ENCODE assay signal across 25 cellular contexts in the genomic region with DNA sequence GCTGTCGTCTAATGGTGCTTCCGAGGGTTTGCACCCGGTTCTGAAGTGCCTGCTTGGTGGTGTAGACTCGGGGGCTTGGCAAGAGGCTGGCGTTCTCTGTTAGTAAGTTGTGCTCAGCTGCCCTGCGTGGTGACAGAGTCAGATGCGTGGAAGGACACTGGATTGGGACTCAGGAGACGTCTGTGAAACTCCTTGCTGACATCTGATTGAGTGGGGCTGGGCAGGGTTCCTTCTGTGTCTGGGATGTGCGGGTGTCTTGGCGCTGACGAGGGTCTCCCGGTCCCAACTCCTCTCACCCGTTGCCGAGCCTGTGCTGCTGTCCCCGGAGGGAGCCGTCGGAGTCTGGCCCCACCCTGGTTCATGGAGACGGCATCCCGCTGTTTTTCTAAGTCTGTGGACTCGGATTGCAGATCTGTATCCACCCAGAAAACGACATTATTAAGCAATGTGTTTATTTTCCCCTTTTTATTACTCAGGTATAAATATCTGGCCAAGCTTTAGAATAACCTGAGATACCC. TPM values are rescaled to one million over a fixed set of nuclear protein-coding genes. Genes with fewer than 3 reads are reported as not detected.
DNase-seq lines count a peak whose midpoint lies in the region; ATAC-seq, FAIRE-seq and TF ChIP-seq lines count a peak whose summit lies in the region.
"Had no signal": no experiment of that assay in that cellular context is flagged by ENCODE, and none has a peak within 500 bp of the region (broad histone marks: within the 10 kb centered on the region; RNA-seq: fewer than 3 reads in every experiment).

No MANE protein-coding gene starts in this region.

- no peaks in the 10 kb centered on the region; a peak in 1 of 4 replicates for H3K4me1 Mint-ChIP-seq in H9
- H3K4me1 Mint-ChIP-seq in nephron progenitor cell = peaks cover 45% of the 10 kb centered on the region

- H3K36me3 Mint-ChIP-seq in H9 (ENCODE audit: insufficient read depth in 1 of 3, low read depth in 3 of 3) = peaks cover 11 to 57% (median 47%) of the 10 kb centered on the region in 3 experiments; a peak in 6 of 7 replicates
- peaks cover 44% of the 10 kb centered on the region for H3K36me3 Mint-ChIP-seq in nephron progenitor cell (ENCODE audit: low read depth)

- no peak overlapping the region for H3K4ac ChIP-seq in H9 (ENCODE audit: low read depth, low read length)

- peak overlapping the region in 6 of 11 experiments; percentile 6 to 55 (median 46); a peak in 5 of 22 replicates for H3K27ac ChIP-seq in BLaER1 treated with 17β-estradiol and CSF1 and Interleukin-3, amounts not matched to agents 10 nM and 100 nM
- H3K27ac ChIP-seq in H9 (ENCODE audit: insufficient read length, low read depth, low read length) (no peak overlapping the region), K562 (ENCODE audit: extremely low read depth, low read depth, low read length) (peak overlapping the region; percentile 82; the same call in 2 of the 3 replicates)
- H3K27ac ChIP-seq: A549 had no signal

- H3K9me3 ChIP-seq in BLaER1 treated with 17β-estradiol and CSF1 and Interleukin-3, amounts not matched to agents 10 nM and 100 nM (replicated peaks in 1 of 11) = no peaks in the 10 kb centered on the region
- no peaks in the 10 kb centered on the region for H3K9me3 ChIP-seq in H9 (ENCODE audit: control insufficient read depth, low read depth, low read length)
- no peaks in the 10 kb centered on the region for H3K9me3 ChIP-seq in K562 (replicated peaks; ENCODE audit: control insufficient read depth, insufficient read depth, low read depth, low read length)
- H3K9me3 ChIP-seq: A549, BE2C had no signal

- peaks cover 8 to 27% (median 17%) of the 10 kb centered on the region in 10 experiments for H3K4me1 ChIP-seq in BLaER1 treated with 17β-estradiol and CSF1 and Interleukin-3, amounts not matched to agents 10 nM and 100 nM
- H3K4me1 ChIP-seq in H9 (ENCODE audit: insufficient read depth, low read length) (no peaks in the 10 kb centered on the region), K562 (replicated peaks in 1 of 2; ENCODE audit: control insufficient read depth in 2 of 2, insufficient read depth in 2 of 2, low read length in 2 of 2) (peaks cover 14 to 37% of the 10 kb centered on the region in 2 experiments; a peak in 4 of 5 replicates)
- H3K4me1 ChIP-seq: A549 had no signal

- no peak for TF ChIP-seq RAD21 in K562 (CRISPR knock-in tag; conservative IDR thresholded peaks at IDR 0.05 in 1 of 2, IDR thresholded peaks at IDR 0.05 in 1 of 2)

- no peak overlapping the region for H3K4me3 ChIP-seq in BLaER1 treated with 17β-estradiol and CSF1 and Interleukin-3, amounts not matched to agents 10 nM and 100 nM
- H3K4me3 ChIP-seq in K562 = no peak overlapping the region
- H3K4me3 ChIP-seq: A549 had no signal

- H3K79me2 ChIP-seq in H9 (ENCODE audit: insufficient read depth, low read length) (no peaks in the 10 kb centered on the region), K562 (ENCODE audit: control insufficient read depth, insufficient read depth, low read length) (peaks cover 9% of the 10 kb centered on the region)

- intact Hi-C loops in K562 (cut with micrococcal nuclease) = no loop called here

- no peaks in the 10 kb centered on the region for H3K79me1 ChIP-seq in H9 (ENCODE audit: insufficient read depth, low read depth, low read length, poor library complexity, severe bottlenecking)

- no peak overlapping the region for H2BK5ac ChIP-seq in H9 (ENCODE audit: insufficient read length, low read length)

- H2BK15ac ChIP-seq in H9 (ENCODE audit: low read depth, low read length) = no peak overlapping the region

- H3K27ac Mint-ChIP-seq in H9 (peak overlapping the region; percentile 57 to 82 (median 81); a peak in 4 of 7 replicates), nephron progenitor cell (peak overlapping the region; percentile 95)
- H3K27ac Mint-ChIP-seq: CD4-positive, alpha-beta T cell had no signal

- H2AK5ac ChIP-seq in H9 (ENCODE audit: insufficient read length, low read length) = no peak overlapping the region

- H3K18ac ChIP-seq in H9 (ENCODE audit: insufficient read length, low read depth, low read length) = no peak overlapping the region

- no peak overlapping the region for H4K8ac ChIP-seq in H9 (replicated peaks; ENCODE audit: insufficient read length, low read depth, low read length)

- H3K4me3 Mint-ChIP-seq in H9 = no peak overlapping the region
- no peak overlapping the region for H3K4me3 Mint-ChIP-seq in nephron progenitor cell
- H3K4me3 Mint-ChIP-seq: CD4-positive, alpha-beta T cell had no signal

- no peak for ATAC-seq in K562
- no peak for ATAC-seq in GM18520 (IDR thresholded peaks at IDR 0.05; ENCODE audit: unreplicated experiment)
- ATAC-seq: A549, SK-N-SH treated with all-trans-retinoic acid at 6 μM for 48 hours had no signal

- H4K91ac ChIP-seq in H9 (ENCODE audit: insufficient read length, low read depth, low read length) = no peak overlapping the region

- TF ChIP-seq EP300 in K562 (IDR thresholded peaks at IDR 0.05; ENCODE audit: low read length) = no peak

- H3K23me2 ChIP-seq in H9 (ENCODE audit: insufficient read length, low read depth, low read length, poor library complexity, severe bottlenecking) = no peaks in the 10 kb centered on the region

- H2AFZ ChIP-seq in H9 (ENCODE audit: low read length) (no peak overlapping the region), K562 (ENCODE audit: low read depth, low read length) (no peak overlapping the region)

- peaks cover 61 to 95% (median 81%) of the 10 kb centered on the region in 11 experiments for H3K36me3 ChIP-seq in BLaER1 treated with 17β-estradiol and CSF1 and Interleukin-3, amounts not matched to agents 10 nM and 100 nM
- peaks cover 58% of the 10 kb centered on the region; the same call in 2 of the 3 replicates for H3K36me3 ChIP-seq in K562 (ENCODE audit: control insufficient read depth, insufficient read depth, low read length)

- H3K14ac ChIP-seq in H9 (ENCODE audit: insufficient read depth, low read length) = no peak overlapping the region

- H3K56ac ChIP-seq in H9 (ENCODE audit: insufficient read length, low read depth, low read length) = no peak overlapping the region

- peaks cover 0 to 38% (median 0%) of the 10 kb centered on the region in 11 experiments; a peak in 9 of 22 replicates for H4K20me1 ChIP-seq in BLaER1 treated with 17β-estradiol and CSF1 and Interleukin-3, amounts not matched to agents 10 nM and 100 nM
- H4K20me1 ChIP-seq in H9 (ENCODE audit: control insufficient read depth, insufficient read depth, insufficient read length) (no peaks in the 10 kb centered on the region), K562 (replicated peaks; ENCODE audit: control insufficient read depth, insufficient read depth, low read length) (no peaks in the 10 kb centered on the region)

- no TSS peak for BruUV-seq in K562 (replicated peaks; lab: Mats Ljungman, UMichigan)

- H3K9me3 Mint-ChIP-seq in H9 (no peaks in the 10 kb centered on the region), nephron progenitor cell (no peaks in the 10 kb centered on the region)
- H3K9me3 Mint-ChIP-seq: CD4-positive, alpha-beta T cell had no signal

- in situ Hi-C loops in K562 (cut with MboI) = no loop called here

- no peak overlapping the region for H2BK20ac ChIP-seq in H9 (ENCODE audit: low read depth, low read length, poor library complexity, severe bottlenecking)

- DNase-seq in H9 (no peak), K562 (ENCODE audit: extremely low read depth in 1 of 4, low spot score in 3 of 4) (no peak), nephron progenitor cell (no peak), GM03348 (ENCODE audit: low spot score) (no peak), SW 1271 (lab: John Stamatoyannopoulos, UW) (no peak)
- no peak for DNase-seq in activated T-cell treated with anti-CD3 and anti-CD28 coated beads, Interleukin-2, amount 50 U/mL, for 48 hours
- DNase-seq: CD4-positive, alpha-beta T cell; COR-L47; DND-41; KG1; NCI-H1105; NCI-H2081; NCI-H2171; NCI-H345; NCI-H524 treated with DMSO at 0.1 percent for 48 hours; NCI-H82; SIG-M5 had no signal

- CTCF ChIA-PET in K562 (lab: Yijun Ruan, JAX; ENCODE audit: low intra/inter-chr PET ratio) = no interaction called here

- H3K9me1 ChIP-seq in K562 (ENCODE audit: control insufficient read depth, insufficient read depth, low read length) = peaks cover 3% of the 10 kb centered on the region

- no peak for TF ChIP-seq CTCF in H9 (conservative IDR thresholded peaks at IDR 0.05)
- no peak for TF ChIP-seq CTCF in K562 (IDR thresholded peaks at IDR 0.05 in 2 of 3, conservative IDR thresholded peaks at IDR 0.05 in 1 of 3; ENCODE audit: insufficient read depth in 2 of 3, low read depth in 1 of 3, low read length in 3 of 3)
- no peak for TF ChIP-seq CTCF in nephron progenitor cell (IDR thresholded peaks at IDR 0.05)

- no peak overlapping the region for H4K5ac ChIP-seq in H9 (ENCODE audit: insufficient read length, low read depth, low read length)

- WGBS in H9 (ENCODE audit: extremely low coverage, insufficient read length, low lambda C conversion rate) = no CpG with 5 or more reads among the region's 21 CpGs
- WGBS in K562 (ENCODE audit: insufficient coverage, low coverage, missing lambda C conversion rate) = 90% methylated on average over 10 of the region's 21 CpGs

- H3K27me3 Mint-ChIP-seq in H9 (ENCODE audit: low read depth) = no peaks in the 10 kb centered on the region
- H3K27me3 Mint-ChIP-seq in nephron progenitor cell (ENCODE audit: low read depth, poor library complexity) = no peaks in the 10 kb centered on the region
- H3K27me3 Mint-ChIP-seq: CD4-positive, alpha-beta T cell had no signal

- FAIRE-seq in K562 (lab: Jason Lieb, UNC) = no peak
- FAIRE-seq: A549, GM12892, GM19239, H1 had no signal

- no peak overlapping the region for H2BK12ac ChIP-seq in H9 (ENCODE audit: insufficient read length, low read depth, low read length)

- H3T11ph ChIP-seq in H9 (ENCODE audit: low read length) = no peak overlapping the region

- H3K9ac ChIP-seq in BLaER1 treated with 17β-estradiol and CSF1 and Interleukin-3, amounts not matched to agents 10 nM and 100 nM = peak overlapping the region in 4 of 11 experiments; percentile 18 to 44 (median 32); a peak in 5 of 22 replicates
- H3K9ac ChIP-seq in H9 (ENCODE audit: extremely low read depth, insufficient read length, low read length) (no peak overlapping the region), K562 (ENCODE audit: insufficient read depth in 1 of 2, low read depth in 2 of 2, low read length in 2 of 2) (peak overlapping the region; percentile 46 to 71; a peak in 3 of 4 replicates)

- no peaks in the 10 kb centered on the region for H3K27me3 ChIP-seq in BLaER1 treated with 17β-estradiol and CSF1 and Interleukin-3, amounts not matched to agents 10 nM and 100 nM
- no peaks in the 10 kb centered on the region for H3K27me3 ChIP-seq in H9 (ENCODE audit: insufficient read depth, low read length)
- H3K27me3 ChIP-seq in K562 (ENCODE audit: control insufficient read depth in 2 of 2, insufficient read depth in 2 of 2, low read length in 2 of 2) = no peaks in the 10 kb centered on the region
- H3K27me3 ChIP-seq: BE2C had no signal

- H2BK120ac ChIP-seq in H9 (ENCODE audit: low read depth, low read length, poor library complexity, severe bottlenecking) = no peak overlapping the region

- H3K23ac ChIP-seq in H9 (ENCODE audit: insufficient read length, low read depth, low read length) = no peak overlapping the region

- POLR2A ChIA-PET in K562 (lab: Yijun Ruan, JAX) = interaction anchor here (1.3 kb wide), 1 partner anchor 14 kb away, joined by 6 read pairs; no protein-coding TSS in a partner anchor

- H3K4me2 ChIP-seq in BLaER1 treated with 17β-estradiol and CSF1 and Interleukin-3, amounts not matched to agents 10 nM and 100 nM = peak overlapping the region in 8 of 11 experiments; percentile 39 to 69 (median 56); a peak in 15 of 22 replicates
- H3K4me2 ChIP-seq in H9 (ENCODE audit: insufficient read depth, insufficient read length, low read length) (no peak overlapping the region), K562 (ENCODE audit: insufficient read depth, low read length) (no peak overlapping the region)
- H3K4me2 ChIP-seq: A549 had no signal

- TF ChIP-seq POLR2A in K562 (conservative IDR thresholded peaks at IDR 0.05) = no peak

RNA-seq across cellular contexts. Expression of gene DCUN1D2, which starts 16.4 kb away (rescaled TPM):
- 36.8 and 44.0 TPM in 2 replicates for total RNA-seq in H9 (2021)
- total RNA-seq in K562 (2011; cell fraction: chromatin; rRNA removed; ENCODE audit: low replicate concordance) = 59.2 and 77.8 TPM in 2 replicates
- 25.3 and 28.3 TPM in 2 replicates for total RNA-seq in K562 (2011; cell fraction: nucleolus; rRNA removed)
- total RNA-seq in K562 (2011; cell fraction: nucleoplasm; rRNA removed) = 33.1 and 34.6 TPM in 2 replicates
- 9.7 and 13.3 TPM in 2 replicates for total RNA-seq in K562 (2014; rRNA removed)
- total RNA-seq in K562 (2014; rRNA removed; fragmentation: Illumina TruSeq; extraction: Trizol) = 10.0 and 11.1 TPM in 2 replicates
- 10.0 and 10.9 TPM in 2 replicates for total RNA-seq in K562 (2015; rRNA removed; fragmentation: Illumina TruSeq; extraction: Trizol)
- total RNA-seq in K562 (2021) = 12.1 and 16.8 TPM in 2 replicates
- 9.9 and 12.9 TPM in 2 replicates for polyA plus RNA-seq in K562 (2011; rRNA removed)
- polyA plus RNA-seq in K562 (2011; cell fraction: cytosol; rRNA removed) = 9.1 and 10.1 TPM in 2 replicates
- 19.2 and 27.0 TPM in 2 replicates for polyA plus RNA-seq in K562 (2011; cell fraction: nucleus; rRNA removed)
- 9.2 and 9.6 TPM in 2 replicates for polyA plus RNA-seq in K562 (2012)
- polyA plus RNA-seq in K562 (2014; fragmentation: Illumina TruSeq; extraction: Trizol) = 11.6 and 12.0 TPM in 2 replicates
- 1 to 10 TPM; 2.1 to 2.2 TPM for polyA plus RNA-seq in K562 (2014; fragmentation: Nextera tagmentation; extraction: Ambion mirVana)
- polyA plus RNA-seq in K562 (2014; rRNA removed) = 15.8 and 16.7 TPM in 2 replicates
- 17.1 and 18.5 TPM in 2 replicates for polyA minus RNA-seq in K562 (2011; rRNA and poly(A)+ RNA removed)
- 4.5 and 4.9 TPM in 2 replicates for polyA minus RNA-seq in K562 (2011; cell fraction: cytosol; rRNA and poly(A)+ RNA removed)
- polyA minus RNA-seq in K562 (2011; cell fraction: nucleus; rRNA and poly(A)+ RNA removed) = 8.6 and 10.1 TPM in 2 replicates

RNA-seq across cellular contexts. Expression of gene ADPRHL1, which starts 53.6 kb away (rescaled TPM):
- total RNA-seq in H9 (2021) (2.7 and 2.8 TPM in 2 replicates), K562 (2014; rRNA removed) (0.27 and 0.49 TPM in 2 replicates), K562 (2014; rRNA removed; fragmentation: Illumina TruSeq; extraction: Trizol) (0.35 and 0.55 TPM in 2 replicates), K562 (2015; rRNA removed; fragmentation: Illumina TruSeq; extraction: Trizol) (0.68 and 0.76 TPM in 2 replicates), K562 (2021) (0.31 and 0.54 TPM in 2 replicates)
- total RNA-seq in K562 (2011; cell fraction: chromatin; rRNA removed; ENCODE audit: low replicate concordance) = 0.32 and 0.46 TPM in 2 replicates
- 1.3 and 1.5 TPM in 2 replicates for total RNA-seq in K562 (2011; cell fraction: nucleolus; rRNA removed)
- 0.37 TPM in 1 of 2 replicates, not detected in the other for total RNA-seq in K562 (2011; cell fraction: nucleoplasm; rRNA removed)
- polyA plus RNA-seq in K562 (2011; rRNA removed) (0.29 and 0.38 TPM in 2 replicates), K562 (2014; fragmentation: Illumina TruSeq; extraction: Trizol) (0.19 and 0.43 TPM in 2 replicates), K562 (2014; fragmentation: Nextera tagmentation; extraction: Ambion mirVana) (under 1 TPM in 1 of 2 experiments, not detected in 1; 0.06 TPM), K562 (2014; rRNA removed) (0.49 and 0.58 TPM in 2 replicates)
- 0.37 and 0.52 TPM in 2 replicates for polyA plus RNA-seq in K562 (2011; cell fraction: cytosol; rRNA removed)
- 0.29 and 0.53 TPM in 2 replicates for polyA plus RNA-seq in K562 (2011; cell fraction: nucleus; rRNA removed)
- polyA plus RNA-seq in K562 (2012) = 0.73 and 0.97 TPM in 2 replicates
- 0.18 and 0.21 TPM in 2 replicates for polyA minus RNA-seq in K562 (2011; rRNA and poly(A)+ RNA removed)
- polyA minus RNA-seq in K562 (2011; cell fraction: cytosol; rRNA and poly(A)+ RNA removed) = 0.76 TPM in 1 of 2 replicates, not detected in the other
- 0.54 and 1.00 TPM in 2 replicates for polyA minus RNA-seq in K562 (2011; cell fraction: nucleus; rRNA and poly(A)+ RNA removed)

Comparison
In these comparisons a context has a peak if more than half of its experiments do, and no peak if none do; other contexts are left out.
1. H3K4me2 ChIP-seq: peak in BLaER1 treated with 17β-estradiol and CSF1 and Interleukin-3, amounts not matched to agents 10 nM and 100 nM (8 of 11); none in H9 (single experiment) and K562 (single experiment).